Comparison of ENCODE assay signal across 1 cellular context in genomic region chr11:3810951-3811350, GRCh38.
TF ChIP-seq lines count a peak whose summit lies in the region.

No MANE protein-coding gene starts in this region.

TF ChIP-seq in HepG2, 621 proteins besides CTCF, POLR2A, EP300 and RAD21:
- TF ChIP-seq ZNF607 (CRISPR knock-in tag; IDR thresholded peaks at IDR 0.05; ENCODE audit: borderline replicate concordance) (no peak), ZNF484 (CRISPR knock-in tag; IDR thresholded peaks at IDR 0.05; ENCODE audit: borderline replicate concordance, low read depth) (no peak), ZNF121 (CRISPR knock-in tag; IDR thresholded peaks at IDR 0.05) (no peak), GLMP (CRISPR knock-in tag; IDR thresholded peaks at IDR 0.05; ENCODE audit: borderline replicate concordance) (no peak), STAT6 (CRISPR knock-in tag; IDR thresholded peaks at IDR 0.05; ENCODE audit: borderline replicate concordance) (no peak)
